Comparison of ENCODE assay signal across 8 cellular contexts in genomic region chr7:38461887-38462286, GRCh38.
"Had no signal": no experiment of that assay in that cellular context is flagged by ENCODE, and none has a peak within 500 bp of the region (broad histone marks: within the 10 kb centered on the region; RNA-seq: fewer than 3 reads in every experiment).

No MANE protein-coding gene starts in this region.

- H3K4me2 ChIP-seq: GM23338 had no signal

- H3K27ac Mint-ChIP-seq: GM23338, H9 had no signal

- DNase-seq: H9, HCEC 1CT, IMR-90 had no signal

- FAIRE-seq: H1, H54, HTR-8/SVneo, K562 had no signal

- H3K4me1 Mint-ChIP-seq: GM23338, H9 had no signal

- ATAC-seq: GM23338, K562 had no signal

- H3K9me3 Mint-ChIP-seq: GM23338, H9 had no signal

- H3K4me3 Mint-ChIP-seq: GM23338, H9 had no signal

- H2AFZ ChIP-seq: GM23338 had no signal

- H3K4me3 ChIP-seq: GM23338, K562 had no signal
